8 cellular contexts compared by ENCODE assay signal in the genomic region with DNA sequence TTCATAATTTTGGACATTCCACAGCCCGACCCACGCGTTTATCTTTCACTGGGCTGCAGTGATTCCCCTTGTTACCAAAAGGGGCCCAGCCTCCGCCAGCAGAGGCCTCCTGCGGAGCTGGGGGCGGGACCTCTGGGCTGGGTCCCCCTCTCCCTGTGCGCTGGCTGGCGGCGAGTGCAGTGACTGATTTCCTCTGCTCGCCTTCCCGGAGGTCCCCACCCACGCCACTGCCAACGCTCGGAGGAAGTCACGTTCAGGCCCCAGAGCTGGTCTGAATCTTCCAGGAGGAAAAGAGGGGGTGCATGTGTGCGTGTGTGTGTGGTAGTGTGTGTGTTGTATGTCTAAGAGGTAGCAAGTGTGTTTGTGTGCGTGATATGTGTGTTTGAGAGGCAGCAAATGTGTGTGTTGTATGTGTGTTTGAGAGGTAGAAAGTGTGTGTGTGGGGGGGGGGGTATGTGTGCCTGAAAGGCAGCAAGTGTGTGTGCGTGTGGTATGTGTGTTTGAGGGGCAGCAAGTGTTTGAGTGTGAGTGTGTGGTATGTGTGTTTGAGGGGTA. TPM values are rescaled to one million over a fixed set of nuclear protein-coding genes. Genes with fewer than 3 reads are reported as not detected.
DNase-seq lines count a peak whose midpoint lies in the region; ATAC-seq and TF ChIP-seq lines count a peak whose summit lies in the region.

No MANE protein-coding gene starts in this region.

- H3K23ac ChIP-seq in H9 (ENCODE audit: insufficient read length, low read depth, low read length) = no peak overlapping the region

- H4K20me1 ChIP-seq in H9 (ENCODE audit: control insufficient read depth, insufficient read depth, insufficient read length) = no peaks in the 10 kb centered on the region

- peak; percentile 20; the same call in 1 of the 3 replicates for TF ChIP-seq CTCF in H9 (conservative IDR thresholded peaks at IDR 0.05)
- no peak for TF ChIP-seq CTCF in ovary (IDR thresholded peaks at IDR 0.05)
- no peak for TF ChIP-seq CTCF in thoracic aorta (IDR thresholded peaks at IDR 0.05)

- DNase-seq in H9 = peak; percentile 67
- peak; percentile 47 for DNase-seq in activated CD8-positive, alpha-beta memory T cell treated with anti-CD3 and anti-CD28 coated beads, Interleukin-2, amount 50 U/mL, for 24 hours (ENCODE audit: extremely low read depth)
- DNase-seq in ovary = peak; percentile 40 to 72 (median 64)
- DNase-seq in thoracic aorta (ENCODE audit: low spot score) = peak; percentile 36
- DNase-seq in inferior parietal cortex (ENCODE audit: extremely low spot score) = no peak
- no peak for DNase-seq in D341Med (ENCODE audit: low spot score)
- no peak for DNase-seq in G401 (ENCODE audit: low spot score)

- H3T11ph ChIP-seq in H9 (ENCODE audit: low read length) = no peak overlapping the region

- peaks cover 15 to 18% of the 10 kb centered on the region in 2 experiments for H3K4me1 Mint-ChIP-seq in H9

- H3K4me3 Mint-ChIP-seq in H9 = peak overlapping the region; percentile 63 to 78

- no peak overlapping the region for H2AK5ac ChIP-seq in H9 (ENCODE audit: insufficient read length, low read length)

- H3K56ac ChIP-seq in H9 (ENCODE audit: insufficient read length, low read depth, low read length) = no peak overlapping the region

- H3K4me3 ChIP-seq in ovary (no peak overlapping the region), thoracic aorta (peak overlapping the region; percentile 76)

- ATAC-seq in esophagus mucosa (peak; percentile 53), thoracic aorta (ENCODE audit: insufficient number of reproducible peaks, low FRiP score, low read depth) (no peak)

- H3K9me3 ChIP-seq in H9 (ENCODE audit: control insufficient read depth, low read depth, low read length) (no peaks in the 10 kb centered on the region), ovary (no peaks in the 10 kb centered on the region), thoracic aorta (no peaks in the 10 kb centered on the region)

- 100% methylated on average over 1 of the region's 18 CpGs for WGBS in H9 (ENCODE audit: extremely low coverage, insufficient read length, low lambda C conversion rate)
- 72 to 77% (median 73%) methylated on average over 18 of the region's 18 CpGs for WGBS in ovary, 3 donors

- no peak overlapping the region for H3K4ac ChIP-seq in H9 (ENCODE audit: low read depth, low read length)

- H2BK120ac ChIP-seq in H9 (ENCODE audit: low read depth, low read length, poor library complexity, severe bottlenecking) = no peak overlapping the region

- no peak overlapping the region for H4K8ac ChIP-seq in H9 (replicated peaks; ENCODE audit: insufficient read length, low read depth, low read length)

- intact Hi-C loops in ovary (cut with DNase I) = loop anchor here in 1 of 4 donors (5.0 kb wide), 1 partner anchor 66 kb away; no protein-coding TSS in a partner anchor

- no peak overlapping the region for H3K27ac ChIP-seq in H9 (ENCODE audit: insufficient read length, low read depth, low read length)
- peak overlapping the region in 1 of 2 donors; percentile 4 for H3K27ac ChIP-seq in ovary
- peak overlapping the region; percentile 95 to 97 for H3K27ac ChIP-seq in thoracic aorta

- H2BK12ac ChIP-seq in H9 (ENCODE audit: insufficient read length, low read depth, low read length) = no peak overlapping the region

- no peaks in the 10 kb centered on the region for H3K79me2 ChIP-seq in H9 (ENCODE audit: insufficient read depth, low read length)

- no peak for TF ChIP-seq EP300 in ovary (IDR thresholded peaks at IDR 0.05)

- H2BK5ac ChIP-seq in H9 (ENCODE audit: insufficient read length, low read length) = no peak overlapping the region

- no peak for TF ChIP-seq POLR2A in ovary (IDR thresholded peaks at IDR 0.05)

- H3K27ac Mint-ChIP-seq in H9 = no peak overlapping the region

- peaks cover 6% of the 10 kb centered on the region for H3K23me2 ChIP-seq in H9 (ENCODE audit: insufficient read length, low read depth, low read length, poor library complexity, severe bottlenecking)

- H4K91ac ChIP-seq in H9 (ENCODE audit: insufficient read length, low read depth, low read length) = no peak overlapping the region

- H3K79me1 ChIP-seq in H9 (ENCODE audit: insufficient read depth, low read depth, low read length, poor library complexity, severe bottlenecking) = no peaks in the 10 kb centered on the region

- H3K4me1 ChIP-seq in H9 (ENCODE audit: insufficient read depth, low read length) (no peaks in the 10 kb centered on the region; the same call in 1 of the 2 replicates), ovary (ENCODE audit: insufficient read depth) (peaks cover 6% of the 10 kb centered on the region), thoracic aorta (ENCODE audit: control insufficient read depth in 1 of 2, low read depth in 2 of 2) (peaks cover 10 to 23% of the 10 kb centered on the region in 2 donors)

- H3K36me3 ChIP-seq in ovary = no peaks in the 10 kb centered on the region
- H3K36me3 ChIP-seq in thoracic aorta = no peaks in the 10 kb centered on the region

- no peak overlapping the region for H2AFZ ChIP-seq in H9 (ENCODE audit: low read length)

- H2BK15ac ChIP-seq in H9 (ENCODE audit: low read depth, low read length) = no peak overlapping the region

- peak overlapping the region; percentile 42 for H3K4me2 ChIP-seq in H9 (ENCODE audit: insufficient read depth, insufficient read length, low read length)

- no peak overlapping the region for H3K9ac ChIP-seq in H9 (ENCODE audit: extremely low read depth, insufficient read length, low read length)

- H4K5ac ChIP-seq in H9 (ENCODE audit: insufficient read length, low read depth, low read length) = no peak overlapping the region

- in situ Hi-C loops in G401 (cut with HindIII; ENCODE audit: low sequenced_read_pairs) = no loop called here

- H3K18ac ChIP-seq in H9 (ENCODE audit: insufficient read length, low read depth, low read length) = no peak overlapping the region

- no peak overlapping the region for H3K14ac ChIP-seq in H9 (ENCODE audit: insufficient read depth, low read length)

- peaks cover 19 to 27% of the 10 kb centered on the region in 2 experiments for H3K9me3 Mint-ChIP-seq in H9

- no peak overlapping the region for H2BK20ac ChIP-seq in H9 (ENCODE audit: low read depth, low read length, poor library complexity, severe bottlenecking)

- H3K36me3 Mint-ChIP-seq in H9 (ENCODE audit: insufficient read depth in 1 of 3, low read depth in 3 of 3) = peaks cover 15 to 27% (median 18%) of the 10 kb centered on the region in 3 experiments

- peaks cover 22% of the 10 kb centered on the region; the same call in 1 of the 2 replicates for H3K27me3 ChIP-seq in H9 (ENCODE audit: insufficient read depth, low read length)
- H3K27me3 ChIP-seq in ovary = no peaks in the 10 kb centered on the region
- no peaks in the 10 kb centered on the region for H3K27me3 ChIP-seq in thoracic aorta (replicated peaks; ENCODE audit: insufficient read depth)

- H3K27me3 Mint-ChIP-seq in H9 (ENCODE audit: low read depth) = peaks cover 63% of the 10 kb centered on the region

RNA-seq across cellular contexts. Expression of a gene that starts 35.0 kb away (rescaled TPM):
- total RNA-seq in H9 (2021) = 11.0 and 12.8 TPM in 2 replicates
- total RNA-seq in esophagus mucosa = 49.0 TPM
- 100 to 1,000 TPM; 106 to 169 (median 127) TPM for total RNA-seq in ovary
- polyA plus RNA-seq in ovary = 100 to 1,000 TPM in 1 of 2 donors, 10 to 100 TPM in 1; 50.9 to 160 TPM
- total RNA-seq in thoracic aorta = 100 to 1,000 TPM; 113 to 115 TPM
- total RNA-seq in G401 (2014; rRNA removed; shearing (Covaris generic)) = 30.5 and 67.8 TPM in 2 replicates

Comparison
In these comparisons a context has a peak if more than half of its experiments do, and no peak if none do; other contexts are left out.
1. DNase-seq: peak in H9 (single experiment), activated CD8-positive, alpha-beta memory T cell treated with anti-CD3 and anti-CD28 coated beads, Interleukin-2, amount 50 U/mL, for 24 hours (single experiment), ovary (5 of 5) and thoracic aorta (single experiment); none in inferior parietal cortex (single experiment), D341Med (single experiment) and G401 (single experiment).